ENCODE assay signal across 24 cellular contexts in genomic region chr10:13665516-13666262, GRCh38.
"Had no signal": no experiment of that assay in that cellular context is flagged by ENCODE, and none has a peak within 500 bp of the region (broad histone marks: within the 10 kb centered on the region; RNA-seq: fewer than 3 reads in every experiment).

No MANE protein-coding gene starts in this region.

- ATAC-seq: heart right ventricle; naive thymus-derived CD8-positive, alpha-beta T cell; pancreas; right cardiac atrium; sciatic nerve; stimulated activated effector memory CD8-positive, alpha-beta T cell treated with anti-CD3 and anti-CD28 coated beads, Interleukin-12 subunit alpha, Interleukin-12 subunit beta, amount 100 ng/mL, for 72 hours had no signal

- DNase-seq: heart right ventricle; islet precursor cell; left ventricle myocardium inferior; mesendoderm; midbrain; naive thymus-derived CD8-positive, alpha-beta T cell; pancreas; posterior cingulate gyrus; retina; right cardiac atrium; small intestine; spleen; stimulated activated CD4-positive, alpha-beta T cell treated with anti-CD3 and anti-CD28 coated beads, Interleukin-4, amount 100 ng/mL, for 24 hours; stimulated activated naive CD4-positive, alpha-beta T cell; substantia nigra; uterus had no signal

- H3K9me3 ChIP-seq: heart right ventricle, left ventricle myocardium inferior, pancreas, prostate gland, spleen, tibial nerve, uterus had no signal

- H3K27me3 ChIP-seq: heart right ventricle, hepatocyte, pancreas, spleen, tibial nerve, uterus had no signal

- H3K4me1 ChIP-seq: pancreas, prostate gland, uterus had no signal

- H3K4me1 Mint-ChIP-seq: naive thymus-derived CD8-positive, alpha-beta T cell had no signal

- H3K36me3 ChIP-seq: uterus had no signal

- H3K4me3 Mint-ChIP-seq: naive thymus-derived CD8-positive, alpha-beta T cell; stimulated activated effector memory CD8-positive, alpha-beta T cell treated with anti-CD3 and anti-CD28 coated beads, Interleukin-12 subunit alpha, Interleukin-12 subunit beta, amount 100 ng/mL, for 72 hours; stimulated activated naive CD8-positive, alpha-beta T cell treated with anti-CD3 and anti-CD28 coated beads, Interleukin-15, Interleukin-2, amounts not matched to agents 100 ng/mL and 50 ng/mL, for 24 hours; type B pancreatic cell had no signal

- H3K4me3 ChIP-seq: heart right ventricle, hepatocyte, left ventricle myocardium inferior, lung, pancreas, prostate gland, spleen, tibial nerve, uterus had no signal

- H3K27ac ChIP-seq: heart right ventricle, hepatocyte, left ventricle myocardium inferior, pancreas, prostate gland, spleen, uterus had no signal

- H3K9me3 Mint-ChIP-seq: naive thymus-derived CD8-positive, alpha-beta T cell; stimulated activated effector memory CD8-positive, alpha-beta T cell treated with anti-CD3 and anti-CD28 coated beads, Interleukin-12 subunit alpha, Interleukin-12 subunit beta, amount 100 ng/mL, for 72 hours; stimulated activated naive CD8-positive, alpha-beta T cell treated with anti-CD3 and anti-CD28 coated beads, Interleukin-15, Interleukin-2, amounts not matched to agents 100 ng/mL and 50 ng/mL, for 24 hours; type B pancreatic cell had no signal

- H3K36me3 Mint-ChIP-seq: stimulated activated effector memory CD8-positive, alpha-beta T cell treated with anti-CD3 and anti-CD28 coated beads, Interleukin-12 subunit alpha, Interleukin-12 subunit beta, amount 100 ng/mL, for 72 hours had no signal

- H3K27me3 Mint-ChIP-seq: stimulated activated naive CD8-positive, alpha-beta T cell treated with anti-CD3 and anti-CD28 coated beads, Interleukin-15, Interleukin-2, amounts not matched to agents 100 ng/mL and 50 ng/mL, for 24 hours; type B pancreatic cell had no signal

- H3K27ac Mint-ChIP-seq: stimulated activated effector memory CD8-positive, alpha-beta T cell treated with anti-CD3 and anti-CD28 coated beads, Interleukin-12 subunit alpha, Interleukin-12 subunit beta, amount 100 ng/mL, for 72 hours; stimulated activated naive CD8-positive, alpha-beta T cell treated with anti-CD3 and anti-CD28 coated beads, Interleukin-15, Interleukin-2, amounts not matched to agents 100 ng/mL and 50 ng/mL, for 24 hours; type B pancreatic cell had no signal
